In the genomic region with DNA sequence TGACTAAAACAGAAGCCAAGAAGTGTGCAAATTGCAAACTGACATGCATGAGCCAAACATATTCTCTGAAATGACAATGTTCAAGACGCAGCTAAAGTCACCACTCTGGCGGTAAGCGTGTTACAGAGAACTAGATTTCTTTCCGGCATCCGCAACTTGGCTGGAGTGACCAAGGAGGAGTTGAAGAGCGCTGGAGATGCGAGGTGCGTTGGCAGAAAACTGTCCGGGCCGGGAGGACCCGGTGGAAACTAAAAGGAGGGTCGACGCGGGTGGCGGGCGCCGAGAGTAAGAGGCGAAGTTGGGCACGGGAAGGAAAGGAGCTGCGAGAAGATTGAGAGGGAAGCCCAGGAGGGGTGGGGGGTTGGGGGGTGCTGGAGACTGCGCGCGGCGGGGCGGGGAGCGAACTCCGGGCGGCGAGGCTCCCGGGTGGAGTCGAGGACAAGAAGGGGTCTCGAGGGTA, we compare ENCODE assay signal across 8 cellular contexts. TPM values are rescaled to one million over a fixed set of nuclear protein-coding genes. Genes with fewer than 3 reads are reported as not detected.
A peak's percentile ranks its signal among the peaks of the same experiment; 100 is the strongest.
DNase-seq lines count a peak whose midpoint lies in the region; ATAC-seq and TF ChIP-seq lines count a peak whose summit lies in the region.

No MANE protein-coding gene starts in this region.

- peaks cover 5% of the 10 kb centered on the region for H3K36me3 Mint-ChIP-seq in endothelial cell (ENCODE audit: low read depth, unreplicated experiment)
- peaks cover 0 to 5% (median 0%) of the 10 kb centered on the region in 3 donors for H3K36me3 Mint-ChIP-seq in naive thymus-derived CD8-positive, alpha-beta T cell

- peak overlapping the region; percentile 95 for H3K27ac Mint-ChIP-seq in endothelial cell (ENCODE audit: unreplicated experiment)
- peak overlapping the region; percentile 91 to 99 (median 96) for H3K27ac Mint-ChIP-seq in naive thymus-derived CD8-positive, alpha-beta T cell

- POLR2A ChIA-PET in naive thymus-derived CD8-positive, alpha-beta T cell (lab: Charles Lee): interaction anchor here (0.6 to 1.9 kb wide), 4 partner anchors 17 to 52 kb away, joined by 3 to 8 read pairs (median 5); partner anchors contain the start of gene SMIM20

- H3K4me1 Mint-ChIP-seq in endothelial cell (ENCODE audit: unreplicated experiment): peaks cover 57% of the 10 kb centered on the region
- H3K4me1 Mint-ChIP-seq in naive thymus-derived CD8-positive, alpha-beta T cell: peaks cover 26 to 71% (median 53%) of the 10 kb centered on the region in 4 donors

- TF ChIP-seq CTCF in GM13976 (IDR thresholded peaks at IDR 0.05; ENCODE audit: borderline replicate concordance, control extremely low read depth, extremely low read depth, insufficient read depth, missing control alignments): no peak
- TF ChIP-seq CTCF in endothelial cell (IDR thresholded peaks at IDR 0.05; ENCODE audit: unreplicated experiment): no peak

- no peaks in the 10 kb centered on the region for H3K9me3 Mint-ChIP-seq in endothelial cell (ENCODE audit: unreplicated experiment)
- H3K9me3 Mint-ChIP-seq in naive thymus-derived CD8-positive, alpha-beta T cell: peaks cover 0 to 3% (median 0%) of the 10 kb centered on the region in 9 donors

- peaks cover 19% of the 10 kb centered on the region for H3K27me3 Mint-ChIP-seq in endothelial cell (ENCODE audit: unreplicated experiment)
- H3K27me3 Mint-ChIP-seq in naive thymus-derived CD8-positive, alpha-beta T cell: peaks cover 0 to 2% (median 0%) of the 10 kb centered on the region in 5 donors

- ATAC-seq in naive thymus-derived CD8-positive, alpha-beta T cell: peak; percentile 15 to 26

- in situ Hi-C loops in GM13976 (cut with MboI; ENCODE audit: low sequenced_read_pairs, unreplicated experiment): no loop called here

- H3K4me3 Mint-ChIP-seq in endothelial cell (ENCODE audit: unreplicated experiment): peak overlapping the region; percentile 100
- H3K4me3 Mint-ChIP-seq in naive thymus-derived CD8-positive, alpha-beta T cell: peak overlapping the region; percentile 94 to 100 (median 97)

- DNase-seq in 8988T (peak; percentile 56), GM13976 (ENCODE audit: low spot score) (peak; percentile 50), HT1080 (ENCODE audit: low read depth) (peak; percentile 43), endothelial cell (ENCODE audit: low spot score) (peak; percentile 29), SW 1271 (lab: John Stamatoyannopoulos, UW) (no peak), NCI-H2081 treated with DMSO at 0.1 percent for 48 hours (lab: John Stamatoyannopoulos, UW) (no peak)
- peak; percentile 44 for DNase-seq in activated CD4-positive, CD25-positive, alpha-beta regulatory T cell treated with anti-CD3 and anti-CD28 coated beads, Interleukin-2, amount 50 U/mL, for 72 hours
- DNase-seq in naive thymus-derived CD8-positive, alpha-beta T cell: peak in 4 of 10 donors; percentile 10 to 46 (median 30)

RNA-seq across cellular contexts. Expression of gene SEL1L3, which starts 0.8 kb away (rescaled TPM):
- total RNA-seq in HT1080 (2014; rRNA removed; shearing (Covaris generic)): 45.3 and 51.9 TPM in 2 replicates
- polyA plus RNA-seq in HT1080 (2015; cell fraction: cytosol; rRNA removed): 51.5 and 65.3 TPM in 2 replicates
- polyA plus RNA-seq in HT1080 (2015; cell fraction: nucleus; rRNA removed): 91.3 and 103 TPM in 2 replicates
- total RNA-seq in endothelial cell (ENCODE audit: unreplicated experiment): 91.8 TPM
- 10 to 100 TPM; 52.7 to 57.2 TPM for total RNA-seq in naive thymus-derived CD8-positive, alpha-beta T cell
- polyA plus RNA-seq in naive thymus-derived CD8-positive, alpha-beta T cell: 10 to 100 TPM; 19.2 to 35.1 (median 30.4) TPM

RNA-seq across cellular contexts. Expression of gene SMIM20, which starts 52.0 kb away (rescaled TPM):
- 44.5 and 53.5 TPM in 2 replicates for total RNA-seq in HT1080 (2014; rRNA removed; shearing (Covaris generic))
- 61.4 and 66.8 TPM in 2 replicates for polyA plus RNA-seq in HT1080 (2015; cell fraction: cytosol; rRNA removed)
- polyA plus RNA-seq in HT1080 (2015; cell fraction: nucleus; rRNA removed): 12.4 and 19.9 TPM in 2 replicates
- total RNA-seq in endothelial cell (ENCODE audit: unreplicated experiment): 22.5 TPM
- 10 to 100 TPM; 19.4 to 20.0 TPM for total RNA-seq in naive thymus-derived CD8-positive, alpha-beta T cell
- polyA plus RNA-seq in naive thymus-derived CD8-positive, alpha-beta T cell: 10 to 100 TPM; 64.1 to 76.4 (median 65.8) TPM

Comparison
In these comparisons a context has a peak if more than half of its experiments do, and no peak if none do; other contexts are left out.
1. DNase-seq: peak in 8988T (single experiment), GM13976 (single experiment), HT1080 (single experiment), activated CD4-positive, CD25-positive, alpha-beta regulatory T cell treated with anti-CD3 and anti-CD28 coated beads, Interleukin-2, amount 50 U/mL, for 72 hours (single experiment) and endothelial cell (single experiment); none in SW 1271 (0 of 2) and NCI-H2081 treated with DMSO at 0.1 percent for 48 hours (single experiment).